ENCODE assay signal across 9 cellular contexts in genomic region chr4:184328022-184328736, GRCh38.
DNase-seq lines count a peak whose midpoint lies in the region; ATAC-seq and TF ChIP-seq lines count a peak whose summit lies in the region.
"Had no signal": no experiment of that assay in that cellular context is flagged by ENCODE, and none has a peak within 500 bp of the region (broad histone marks: within the 10 kb centered on the region; RNA-seq: fewer than 3 reads in every experiment).

No MANE protein-coding gene starts in this region.

- no peak for TF ChIP-seq POLR2A in sigmoid colon (IDR thresholded peaks at IDR 0.05)

- WGBS in sigmoid colon, 2 donors: 66 to 88% methylated on average over 7 of the region's 7 CpGs

- BruUV-seq in Caco-2 (replicated peaks; lab: Mats Ljungman, UMichigan): no TSS peak

- no peak for TF ChIP-seq CTCF in sigmoid colon (IDR thresholded peaks at IDR 0.05)
- TF ChIP-seq CTCF in Caco-2 (IDR thresholded peaks at IDR 0.05; ENCODE audit: insufficient read depth in 1 of 2, low read depth in 1 of 2, low read length in 1 of 2, severe bottlenecking in 1 of 2, unreplicated experiment in 1 of 2): no peak

- no peak overlapping the region for H3K27ac ChIP-seq in sigmoid colon

- peak; percentile 69 for ATAC-seq in GM18498 (IDR thresholded peaks at IDR 0.05; ENCODE audit: unreplicated experiment)
- ATAC-seq in GM21447 (IDR thresholded peaks at IDR 0.05; ENCODE audit: unreplicated experiment): peak; percentile 76
- ATAC-seq in HG03575 (IDR thresholded peaks at IDR 0.05; ENCODE audit: extremely low read depth, insufficient number of reproducible peaks, low FRiP score, unreplicated experiment): peak; percentile 66

- H3K27me3 Mint-ChIP-seq in Caco-2 (ENCODE audit: insufficient read depth, unreplicated experiment): no peaks in the 10 kb centered on the region

- POLR2A ChIA-PET in Caco-2 (lab: Charles Lee): no interaction called here

- no peaks in the 10 kb centered on the region for H3K4me1 Mint-ChIP-seq in Caco-2 (ENCODE audit: low read depth, unreplicated experiment)

- H3K36me3 Mint-ChIP-seq in Caco-2 (ENCODE audit: insufficient read depth, unreplicated experiment): peaks cover 6% of the 10 kb centered on the region
- H3K36me3 Mint-ChIP-seq: brain had no signal

- no peaks in the 10 kb centered on the region for H3K9me3 Mint-ChIP-seq in Caco-2 (ENCODE audit: unreplicated experiment)

- H3K4me3 ChIP-seq in sigmoid colon (no peak overlapping the region), Caco-2 (ENCODE audit: low read depth, low read length) (no peak overlapping the region)

- intact Hi-C loops in sigmoid colon (cut with DNase I): no loop called here
- intact Hi-C loops in Caco-2 (cut with micrococcal nuclease; ENCODE audit: unreplicated experiment): no loop called here

- no peaks in the 10 kb centered on the region for H3K27me3 ChIP-seq in sigmoid colon
- no peaks in the 10 kb centered on the region for H3K27me3 ChIP-seq in Caco-2 (replicated peaks; ENCODE audit: control insufficient read depth, insufficient read depth, low read length)

- CTCF ChIA-PET in Caco-2 (lab: Charles Lee): no interaction called here

- H3K9me3 ChIP-seq in sigmoid colon: no peaks in the 10 kb centered on the region
- no peaks in the 10 kb centered on the region for H3K9me3 ChIP-seq in Caco-2

- DNase-seq in glomerular visceral epithelial cell (ENCODE audit: extremely low spot score) (peak; percentile 40), DMS 273 treated with DMSO at 0.1 percent for 48 hours (lab: John Stamatoyannopoulos, UW) (no peak), DMS153 treated with DMSO at 0.1 percent for 48 hours (lab: John Stamatoyannopoulos, UW; ENCODE audit: unreplicated experiment) (no peak), sigmoid colon (no peak), Caco-2 (no peak)

- no peak overlapping the region for H3K4me3 Mint-ChIP-seq in Caco-2 (ENCODE audit: unreplicated experiment)
- H3K4me3 Mint-ChIP-seq: brain had no signal

- no peak overlapping the region for H3K27ac Mint-ChIP-seq in Caco-2 (ENCODE audit: unreplicated experiment)
- H3K27ac Mint-ChIP-seq: brain had no signal

- no peaks in the 10 kb centered on the region for H3K36me3 ChIP-seq in sigmoid colon
- no peaks in the 10 kb centered on the region for H3K36me3 ChIP-seq in Caco-2 (ENCODE audit: control insufficient read depth, insufficient read depth, low read length)

- TF ChIP-seq EP300 in sigmoid colon (IDR thresholded peaks at IDR 0.05): no peak

- H3K4me1 ChIP-seq in sigmoid colon: peaks cover 0 to 33% (median 11%) of the 10 kb centered on the region in 4 donors
- H3K4me1 ChIP-seq in Caco-2: peaks cover 7% of the 10 kb centered on the region; the same call in 1 of the 2 replicates
